ENCODE assay signal across 8 cellular contexts in the genomic region with DNA sequence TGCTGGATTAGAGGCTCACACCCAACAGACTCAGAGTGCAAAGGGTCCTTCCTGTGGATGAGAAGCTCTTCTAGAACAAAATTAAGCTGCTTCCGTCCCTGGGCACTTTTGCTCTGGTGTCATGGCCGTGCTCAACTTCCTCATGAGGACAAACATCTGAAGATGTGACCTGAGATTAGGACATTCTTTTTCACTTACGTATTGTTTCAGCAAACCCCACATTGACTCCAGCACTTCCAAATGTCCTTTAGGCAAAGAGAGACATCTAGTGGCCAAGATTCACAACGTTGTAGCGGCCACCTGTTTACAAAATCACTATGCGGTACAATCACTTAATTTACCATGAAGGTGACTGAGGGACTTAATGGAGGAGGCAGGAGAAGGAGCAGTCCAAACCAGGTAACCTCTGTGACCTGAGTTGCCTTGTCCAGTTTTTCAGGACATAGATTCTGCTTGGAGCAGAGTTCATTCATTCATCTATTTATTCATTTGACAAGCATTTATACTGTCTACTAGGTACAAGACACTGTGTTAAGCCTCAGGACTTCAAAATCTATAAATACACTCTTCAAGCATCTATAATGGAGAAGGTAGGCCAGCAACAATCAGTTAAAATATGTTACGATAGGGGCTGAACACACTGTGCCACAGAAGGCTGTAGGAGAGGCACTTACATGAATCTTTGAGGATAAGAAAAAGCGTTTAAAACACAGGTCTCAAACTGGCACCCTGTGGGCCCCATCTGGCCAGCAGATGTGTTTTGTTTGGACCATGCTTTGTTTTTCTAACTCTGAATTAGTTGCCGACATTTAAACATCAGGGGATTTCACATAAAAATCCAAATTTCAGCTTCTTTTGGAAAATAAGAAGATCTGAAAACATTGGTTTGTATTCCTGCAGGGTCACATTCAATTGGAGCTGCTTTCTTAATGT. TPM values are rescaled to one million over a fixed set of nuclear protein-coding genes. Genes with fewer than 3 reads are reported as not detected.
DNase-seq lines count a peak whose midpoint lies in the region; ATAC-seq and TF ChIP-seq lines count a peak whose summit lies in the region.

No MANE protein-coding gene starts in this region.

- TF ChIP-seq CTCF in parathyroid adenoma (IDR thresholded peaks at IDR 0.05) = peak; percentile 86

- CTCF ChIA-PET in activated CD4-positive, alpha-beta memory T cell treated with anti-CD3 and anti-CD28 coated beads for 36 hours (lab: Charles Lee) = interaction anchor here (0.6 to 1.7 kb wide), 11 partner anchors 9 to 629 kb away, joined by 3 to 5 read pairs (median 3); no protein-coding TSS in a partner anchor

- H3K27ac ChIP-seq in parathyroid adenoma = peak overlapping the region; percentile 62

- POLR2A ChIA-PET in activated CD4-positive, alpha-beta memory T cell treated with anti-CD3 and anti-CD28 coated beads for 36 hours (lab: Charles Lee) = no interaction called here

- no peak overlapping the region for H3K27ac Mint-ChIP-seq in activated CD4-positive, alpha-beta memory T cell treated with anti-CD3 and anti-CD28 coated beads for 36 hours

- no peaks in the 10 kb centered on the region for H3K9me3 Mint-ChIP-seq in activated CD4-positive, alpha-beta memory T cell treated with anti-CD3 and anti-CD28 coated beads for 36 hours

- H3K4me3 ChIP-seq in parathyroid adenoma (ENCODE audit: low read depth, low read length) = peak overlapping the region; percentile 2

- no peaks in the 10 kb centered on the region for H3K79me2 ChIP-seq in parathyroid adenoma

- peak; percentile 87 for DNase-seq in Caki2 (ENCODE audit: low read depth)
- peak; percentile 16 to 42 for DNase-seq in NCI-H446 (lab: John Stamatoyannopoulos, UW)
- DNase-seq in activated CD4-positive, alpha-beta memory T cell treated with anti-CD3 and anti-CD28 coated beads for 36 hours = peak; percentile 31
- peak; percentile 81 for DNase-seq in glomerular visceral epithelial cell (ENCODE audit: extremely low spot score)

- peaks cover 4% of the 10 kb centered on the region for H3K27me3 Mint-ChIP-seq in activated CD4-positive, alpha-beta memory T cell treated with anti-CD3 and anti-CD28 coated beads for 36 hours

- intact Hi-C loops in activated CD4-positive, alpha-beta memory T cell treated with anti-CD3 and anti-CD28 coated beads for 36 hours (cut with micrococcal nuclease) = loop anchor here (1.0 to 10.0 kb wide), 3 partner anchors 199 to 630 kb away; no protein-coding TSS in a partner anchor

- peaks cover 12% of the 10 kb centered on the region for H3K4me1 ChIP-seq in parathyroid adenoma

- H2AFZ ChIP-seq in parathyroid adenoma = peak overlapping the region; percentile 74

- no peaks in the 10 kb centered on the region for H3K4me1 Mint-ChIP-seq in activated CD4-positive, alpha-beta memory T cell treated with anti-CD3 and anti-CD28 coated beads for 36 hours (ENCODE audit: low read depth)

- no peak overlapping the region for H3K9ac ChIP-seq in parathyroid adenoma

- H3K36me3 Mint-ChIP-seq in activated CD4-positive, alpha-beta memory T cell treated with anti-CD3 and anti-CD28 coated beads for 36 hours = no peaks in the 10 kb centered on the region

- H3K36me3 ChIP-seq in parathyroid adenoma (ENCODE audit: control insufficient read depth, insufficient read depth, low read length) = no peaks in the 10 kb centered on the region

- H3K27me3 ChIP-seq in parathyroid adenoma (ENCODE audit: control insufficient read depth, insufficient read depth, low read length) = no peaks in the 10 kb centered on the region

- H3K4me3 Mint-ChIP-seq in activated CD4-positive, alpha-beta memory T cell treated with anti-CD3 and anti-CD28 coated beads for 36 hours = no peak overlapping the region

- no peaks in the 10 kb centered on the region for H3K9me3 ChIP-seq in parathyroid adenoma (ENCODE audit: control insufficient read depth, low read length)

- peak; percentile 87 for ATAC-seq in GM18907 (IDR thresholded peaks at IDR 0.05; ENCODE audit: unreplicated experiment)
- peak; percentile 92 for ATAC-seq in HG03354 (IDR thresholded peaks at IDR 0.05; ENCODE audit: poor library complexity, severe bottlenecking, unreplicated experiment)
- no peak for ATAC-seq in HG03039 (IDR thresholded peaks at IDR 0.05; ENCODE audit: unreplicated experiment)

- in situ Hi-C loops in Caki2 (cut with HindIII; ENCODE audit: low pct_unique_long_range_greater_than_20kb, low sequenced_read_pairs) = no loop called here

- peak overlapping the region; percentile 62 for H3K4me2 ChIP-seq in parathyroid adenoma (ENCODE audit: low read length)

RNA-seq across cellular contexts. Expression of a gene that starts 5.6 kb away (rescaled TPM):
- total RNA-seq in Caki2 (2014; rRNA removed; shearing (Covaris generic); ENCODE audit: low replicate concordance) = 52.7 and 53.6 TPM in 2 replicates
- not detected for total RNA-seq in activated CD4-positive, alpha-beta memory T cell treated with anti-CD3 and anti-CD28 coated beads for 36 hours

Comparison
In these comparisons a context has a peak if more than half of its experiments do, and no peak if none do; other contexts are left out.
1. DNase-seq: peak in every context shown above with its lines; median percentile 87 in Caki2; 81 in glomerular visceral epithelial cell; 31 in activated CD4-positive, alpha-beta memory T cell treated with anti-CD3 and anti-CD28 coated beads for 36 hours; 29 in NCI-H446.
2. RNA of a gene that starts 5.6 kb away (total RNA-seq): 52.7 to 53.6 TPM in Caki2; not detected in activated CD4-positive, alpha-beta memory T cell treated with anti-CD3 and anti-CD28 coated beads for 36 hours; every median in the first group is over 10 times any median in the second.